Comparison of ENCODE assay signal across 17 cellular contexts in the genomic region with DNA sequence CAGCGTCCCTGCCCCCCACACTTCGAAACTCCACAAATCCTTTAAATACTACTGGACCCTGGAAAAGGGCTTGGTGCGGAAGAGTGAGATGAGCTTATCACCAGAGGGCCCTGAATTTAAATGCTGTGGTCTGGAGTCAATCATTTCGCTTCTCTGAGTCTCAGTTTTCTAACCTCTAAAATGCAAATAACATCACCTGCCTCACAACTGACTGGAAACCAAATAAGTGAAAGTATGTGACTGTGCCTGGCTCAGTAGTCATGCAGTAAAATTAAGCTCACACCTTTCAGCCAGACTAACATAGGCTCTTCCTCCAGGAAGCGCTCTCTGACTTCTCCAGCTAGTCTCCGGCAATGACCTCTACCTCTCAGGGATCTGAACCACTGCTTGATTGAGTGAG. TPM values are rescaled to one million over a fixed set of nuclear protein-coding genes. Genes with fewer than 3 reads are reported as not detected.
DNase-seq lines count a peak whose midpoint lies in the region; ATAC-seq, FAIRE-seq and TF ChIP-seq lines count a peak whose summit lies in the region.
"Had no signal": no experiment of that assay in that cellular context is flagged by ENCODE, and none has a peak within 500 bp of the region (broad histone marks: within the 10 kb centered on the region; RNA-seq: fewer than 3 reads in every experiment).

No MANE protein-coding gene starts in this region.

- peaks cover 5% of the 10 kb centered on the region for H3K36me3 Mint-ChIP-seq in activated naive CD4-positive, alpha-beta T cell treated with anti-CD3 and anti-CD28 coated beads for 36 hours (ENCODE audit: low read depth)
- H3K36me3 Mint-ChIP-seq in activated naive CD4-positive, alpha-beta T cell treated with anti-CD3 and anti-CD28 coated beads, Interleukin-2, amount 10 ng/mL, durations not matched to agents 7 days and 5 days: no peaks in the 10 kb centered on the region
- H3K36me3 Mint-ChIP-seq in effector memory CD8-positive, alpha-beta T cell (ENCODE audit: insufficient read depth): peaks cover 4% of the 10 kb centered on the region
- H3K36me3 Mint-ChIP-seq: mesothelial cell of epicardium had no signal

- no peak for TF ChIP-seq POLR2A in GM12878 (IDR thresholded peaks at IDR 0.05; ENCODE audit: low read depth, low read length)
- TF ChIP-seq POLR2A in stomach (IDR thresholded peaks at IDR 0.05): no peak

- H2AFZ ChIP-seq in GM12878 (ENCODE audit: control insufficient read depth, low read depth, low read length): no peak overlapping the region

- SMC1A ChIA-PET in GM12878 (lab: Charles Lee; ENCODE audit: uncharacterized antibody, unreplicated experiment): interaction anchor here (1.2 to 1.4 kb wide), 3 partner anchors 10 to 60 kb away, joined by 3 to 5 read pairs (median 5); no protein-coding TSS in a partner anchor

- H3K4me1 Mint-ChIP-seq in activated naive CD4-positive, alpha-beta T cell treated with anti-CD3 and anti-CD28 coated beads for 36 hours (ENCODE audit: low read depth): peaks cover 43% of the 10 kb centered on the region
- peaks cover 3% of the 10 kb centered on the region for H3K4me1 Mint-ChIP-seq in activated naive CD4-positive, alpha-beta T cell treated with anti-CD3 and anti-CD28 coated beads, Interleukin-2, amount 10 ng/mL, durations not matched to agents 7 days and 5 days
- peaks cover 4 to 5% of the 10 kb centered on the region in 2 donors for H3K4me1 Mint-ChIP-seq in effector memory CD8-positive, alpha-beta T cell (ENCODE audit: low read depth in 2 of 2)

- intact Hi-C loops in activated naive CD4-positive, alpha-beta T cell treated with anti-CD3 and anti-CD28 coated beads for 36 hours (cut with micrococcal nuclease): loop anchor here (5.0 kb wide), 1 partner anchor 760 kb away; a partner anchor contains a TSS
- intact Hi-C loops in GM12878 (cut with micrococcal nuclease; ENCODE audit: unreplicated experiment) (no loop called here), stomach (cut with DNase I; ENCODE audit: low total_unique reads) (no loop called here)

- peak overlapping the region; percentile 77 for H3K27ac Mint-ChIP-seq in activated naive CD4-positive, alpha-beta T cell treated with anti-CD3 and anti-CD28 coated beads for 36 hours
- no peak overlapping the region for H3K27ac Mint-ChIP-seq in activated naive CD4-positive, alpha-beta T cell treated with anti-CD3 and anti-CD28 coated beads, Interleukin-2, amount 10 ng/mL, durations not matched to agents 7 days and 5 days
- H3K27ac Mint-ChIP-seq in effector memory CD8-positive, alpha-beta T cell: no peak overlapping the region
- H3K27ac Mint-ChIP-seq: mesothelial cell of epicardium had no signal

- H3K4me1 ChIP-seq in GM12878 (ENCODE audit: control insufficient read depth, insufficient read depth, low read length): peaks cover 27% of the 10 kb centered on the region
- H3K4me1 ChIP-seq in stomach: peaks cover 9 to 16% (median 10%) of the 10 kb centered on the region in 4 donors

- TF ChIP-seq RAD21 in GM12878 (IDR thresholded peaks at IDR 0.05; ENCODE audit: insufficient read depth, low read depth, low read length): no peak

- peaks cover 6% of the 10 kb centered on the region for H3K27me3 Mint-ChIP-seq in activated naive CD4-positive, alpha-beta T cell treated with anti-CD3 and anti-CD28 coated beads for 36 hours (ENCODE audit: low read depth)
- peaks cover 33% of the 10 kb centered on the region for H3K27me3 Mint-ChIP-seq in activated naive CD4-positive, alpha-beta T cell treated with anti-CD3 and anti-CD28 coated beads, Interleukin-2, amount 10 ng/mL, durations not matched to agents 7 days and 5 days
- peaks cover 20 to 41% of the 10 kb centered on the region in 2 donors for H3K27me3 Mint-ChIP-seq in effector memory CD8-positive, alpha-beta T cell

- H3K9me3 ChIP-seq in GM12878 (replicated peaks; ENCODE audit: control insufficient read depth, insufficient read depth, low read length) (no peaks in the 10 kb centered on the region), stomach (no peaks in the 10 kb centered on the region)

- CTCF ChIA-PET in activated naive CD4-positive, alpha-beta T cell treated with anti-CD3 and anti-CD28 coated beads for 36 hours (lab: Charles Lee): interaction anchor here (0.8 to 1.9 kb wide), 3 partner anchors 9 to 57 kb away, joined by 3 to 6 read pairs (median 3); no protein-coding TSS in a partner anchor
- CTCF ChIA-PET in activated naive CD4-positive, alpha-beta T cell treated with anti-CD3 and anti-CD28 coated beads, Interleukin-2, amount 10 ng/mL, durations not matched to agents 7 days and 5 days (lab: Charles Lee): interaction anchor here (1.3 kb wide), 1 partner anchor 55 kb away, joined by 4 read pairs; no protein-coding TSS in a partner anchor
- CTCF ChIA-PET in GM12878 (lab: Yijun Ruan, JAX): interaction anchor here (0.5 to 0.8 kb wide), 2 partner anchors 63 to 504 kb away, joined by 3 read pairs; a partner anchor contains a TSS

- H3K9ac ChIP-seq in GM12878 (ENCODE audit: control insufficient read depth, insufficient read depth, low read length): no peak overlapping the region

- DNase-seq in activated naive CD4-positive, alpha-beta T cell treated with anti-CD3 and anti-CD28 coated beads for 36 hours: peak; percentile 36
- DNase-seq in activated naive CD4-positive, alpha-beta T cell treated with anti-CD3 and anti-CD28 coated beads, Interleukin-2, amount 10 ng/mL, durations not matched to agents 7 days and 5 days: no peak
- DNase-seq in GM12878 (ENCODE audit: low read depth, low spot score): peak; percentile 27
- DNase-seq in stomach: no peak
- no peak for DNase-seq in NK-92 (lab: John Stamatoyannopoulos, UW; ENCODE audit: unreplicated experiment)
- DNase-seq in effector memory CD8-positive, alpha-beta T cell: no peak
- DNase-seq: activated naive CD4-positive, alpha-beta T cell treated with Interleukin-2 at 50 U/mL for 16 hours; central memory CD4-positive, alpha-beta T cell had no signal

- H3K4me2 ChIP-seq in GM12878 (ENCODE audit: control insufficient read depth, insufficient read depth): 0 out of 2 replicates have a peak overlapping the region, but pooled peaks have one; percentile 30

- in situ Hi-C loops in GM12878 (cut with MboI): no loop called here

- H3K4me3 ChIP-seq in GM12878 (no peak overlapping the region), stomach (peak overlapping the region in 3 of 4 donors; percentile 6 to 16 (median 14))

- POLR2A ChIA-PET in GM12878 (lab: Charles Lee): no interaction called here

- RAD21 ChIA-PET in GM12878 (lab: Charles Lee; ENCODE audit: unreplicated experiment): interaction anchor here (1.1 kb wide), 1 partner anchor 11 kb away, joined by 3 read pairs; no protein-coding TSS in a partner anchor

- H4K20me1 ChIP-seq in GM12878 (ENCODE audit: control insufficient read depth, insufficient read depth): no peaks in the 10 kb centered on the region

- WGBS in GM12878 (ENCODE audit: insufficient coverage, insufficient replicate concordance, low lambda C conversion rate, missing lambda C conversion rate): 19% methylated on average over 6 of the region's 6 CpGs
- 83 to 89% (median 86%) methylated on average over 6 of the region's 6 CpGs for WGBS in stomach, 5 donors

- H3K4me3 Mint-ChIP-seq in activated naive CD4-positive, alpha-beta T cell treated with anti-CD3 and anti-CD28 coated beads for 36 hours: no peak overlapping the region
- no peak overlapping the region for H3K4me3 Mint-ChIP-seq in activated naive CD4-positive, alpha-beta T cell treated with anti-CD3 and anti-CD28 coated beads, Interleukin-2, amount 10 ng/mL, durations not matched to agents 7 days and 5 days
- H3K4me3 Mint-ChIP-seq in effector memory CD8-positive, alpha-beta T cell: no peak overlapping the region
- H3K4me3 Mint-ChIP-seq: mesothelial cell of epicardium had no signal

- no peaks in the 10 kb centered on the region for H3K27me3 ChIP-seq in GM12878 (replicated peaks in 1 of 2; ENCODE audit: control insufficient read depth in 2 of 2, insufficient read depth in 2 of 2, low read length in 1 of 2)
- peaks cover 6 to 32% (median 14%) of the 10 kb centered on the region in 3 donors for H3K27me3 ChIP-seq in stomach

- no peaks in the 10 kb centered on the region for H3K79me2 ChIP-seq in GM12878 (ENCODE audit: control insufficient read depth, insufficient read depth, low read length)

- BruUV-seq in GM12878 (replicated peaks; lab: Mats Ljungman, UMichigan): no TSS peak

- ATAC-seq in GM21825 (IDR thresholded peaks at IDR 0.05; ENCODE audit: unreplicated experiment): peak; percentile 47
- ATAC-seq in GM12878: peak; percentile 73
- ATAC-seq in HG02763 (IDR thresholded peaks at IDR 0.05; ENCODE audit: unreplicated experiment): no peak
- no peak for ATAC-seq in effector memory CD8-positive, alpha-beta T cell (replicated peaks)

- TF ChIP-seq CTCF in GM12878 (IDR thresholded peaks at IDR 0.05 in 2 of 3, conservative IDR thresholded peaks at IDR 0.05 in 1 of 3; ENCODE audit: control insufficient read depth in 2 of 3, extremely low read depth in 1 of 3, insufficient read depth in 1 of 3, low read depth in 3 of 3, low read length in 3 of 3) (no peak), stomach (IDR thresholded peaks at IDR 0.05) (no peak)

- H3K36me3 ChIP-seq in GM12878 (ENCODE audit: control insufficient read depth in 2 of 2, insufficient read depth in 2 of 2, low read length in 1 of 2) (no peaks in the 10 kb centered on the region), stomach (peaks cover 0 to 28% (median 5%) of the 10 kb centered on the region in 4 donors)

- FAIRE-seq in GM12878 (lab: Jason Lieb, UNC): peak; percentile 23
- FAIRE-seq: D721Med, urothelium cell line had no signal

- H3K9me3 Mint-ChIP-seq in activated naive CD4-positive, alpha-beta T cell treated with anti-CD3 and anti-CD28 coated beads for 36 hours: no peaks in the 10 kb centered on the region
- H3K9me3 Mint-ChIP-seq in activated naive CD4-positive, alpha-beta T cell treated with anti-CD3 and anti-CD28 coated beads, Interleukin-2, amount 10 ng/mL, durations not matched to agents 7 days and 5 days: no peaks in the 10 kb centered on the region
- H3K9me3 Mint-ChIP-seq in effector memory CD8-positive, alpha-beta T cell: no peaks in the 10 kb centered on the region
- H3K9me3 Mint-ChIP-seq: mesothelial cell of epicardium had no signal

- no peak for TF ChIP-seq EP300 in GM12878 (IDR thresholded peaks at IDR 0.05; ENCODE audit: borderline replicate concordance in 1 of 2, control insufficient read depth in 1 of 2, low read depth in 2 of 2, low read length in 2 of 2)
- no peak for TF ChIP-seq EP300 in stomach (IDR thresholded peaks at IDR 0.05)

- H3K27ac ChIP-seq in GM12878 (ENCODE audit: control insufficient read depth, insufficient read depth): no peak overlapping the region
- no peak overlapping the region for H3K27ac ChIP-seq in stomach
- H3K27ac ChIP-seq: HL-60 had no signal

RNA-seq across cellular contexts. Expression of a gene that starts 4.2 kb away (rescaled TPM):
- under 1 TPM; 0.24 to 0.69 TPM for total RNA-seq in activated naive CD4-positive, alpha-beta T cell treated with anti-CD3 and anti-CD28 coated beads for 36 hours
- not detected in 2 replicates for total RNA-seq in GM12878 (2013; cell fraction: nucleolus; rRNA removed)
- 0.11 TPM in 1 of 2 replicates, not detected in the other for total RNA-seq in GM12878 (2014; rRNA removed)
- 0.14 TPM in 1 of 2 replicates, not detected in the other for total RNA-seq in GM12878 (2014; rRNA removed; fragmentation: Illumina TruSeq; extraction: Trizol)
- 0.13 and 0.18 TPM in 2 replicates for total RNA-seq in GM12878 (2021)
- polyA plus RNA-seq in GM12878 (2011; ENCODE audit: low read depth): not detected
- polyA plus RNA-seq in GM12878 (2011; rRNA removed): not detected in 2 replicates
- polyA plus RNA-seq in GM12878 (2011; cell fraction: cytosol; rRNA removed): not detected in 2 replicates
- not detected in 2 replicates for polyA plus RNA-seq in GM12878 (2011; cell fraction: nucleus; rRNA removed)
- 0.13 and 0.15 TPM in 2 replicates for polyA plus RNA-seq in GM12878 (2012)
- 0.09 TPM in 1 of 2 replicates, not detected in the other for polyA plus RNA-seq in GM12878 (2014; fragmentation: Illumina TruSeq; extraction: Trizol)
- polyA plus RNA-seq in GM12878 (2014; fragmentation: Nextera tagmentation; extraction: Ambion mirVana): not detected
- polyA plus RNA-seq in GM12878 (2014; rRNA removed): 0.19 TPM in 1 of 2 replicates, not detected in the other
- not detected for polyA plus RNA-seq in GM12878 (2016; fragmentation: Nextera tagmentation; extraction: Ambion mirVana)
- not detected in 2 replicates for polyA minus RNA-seq in GM12878 (2011; rRNA and poly(A)+ RNA removed)
- polyA minus RNA-seq in GM12878 (2011; cell fraction: cytosol; rRNA and poly(A)+ RNA removed): not detected in 2 replicates
- polyA minus RNA-seq in GM12878 (2011; cell fraction: nucleus; rRNA and poly(A)+ RNA removed): not detected in 2 replicates
- 1 to 10 TPM in 3 of 5 donors, not detected in 2; 1.7 to 4.8 (median 2.3) TPM for total RNA-seq in stomach
- polyA plus RNA-seq in stomach: 1 to 10 TPM; 2.2 to 2.9 (median 2.6) TPM
- total RNA-seq: epithelial cell of proximal tubule, mesothelial cell of epicardium, osteocyte had no signal
- polyA plus RNA-seq: AG04450 had no signal

RNA-seq across cellular contexts. Expression of a gene that starts 16.0 kb away (rescaled TPM):
- not detected for total RNA-seq in activated naive CD4-positive, alpha-beta T cell treated with anti-CD3 and anti-CD28 coated beads for 36 hours
- not detected in 2 replicates for total RNA-seq in GM12878 (2013; cell fraction: nucleolus; rRNA removed)
- total RNA-seq in GM12878 (2014; rRNA removed): not detected in 2 replicates
- total RNA-seq in GM12878 (2014; rRNA removed; fragmentation: Illumina TruSeq; extraction: Trizol): not detected in 2 replicates
- total RNA-seq in GM12878 (2021): not detected in 2 replicates
- not detected for polyA plus RNA-seq in GM12878 (2011; ENCODE audit: low read depth)
- polyA plus RNA-seq in GM12878 (2011; rRNA removed): not detected in 2 replicates
- not detected in 2 replicates for polyA plus RNA-seq in GM12878 (2011; cell fraction: cytosol; rRNA removed)
- polyA plus RNA-seq in GM12878 (2011; cell fraction: nucleus; rRNA removed): not detected in 2 replicates
- polyA plus RNA-seq in GM12878 (2012): not detected in 2 replicates
- polyA plus RNA-seq in GM12878 (2014; fragmentation: Illumina TruSeq; extraction: Trizol): not detected in 2 replicates
- polyA plus RNA-seq in GM12878 (2014; fragmentation: Nextera tagmentation; extraction: Ambion mirVana): not detected
- not detected in 2 replicates for polyA plus RNA-seq in GM12878 (2014; rRNA removed)
- not detected for polyA plus RNA-seq in GM12878 (2016; fragmentation: Nextera tagmentation; extraction: Ambion mirVana)
- polyA minus RNA-seq in GM12878 (2011; rRNA and poly(A)+ RNA removed): not detected in 2 replicates
- 0.52 TPM in 1 of 2 replicates, not detected in the other for polyA minus RNA-seq in GM12878 (2011; cell fraction: cytosol; rRNA and poly(A)+ RNA removed)
- polyA minus RNA-seq in GM12878 (2011; cell fraction: nucleus; rRNA and poly(A)+ RNA removed): not detected in 2 replicates
- total RNA-seq in stomach: 1 to 10 TPM in 3 of 5 donors, under 1 TPM in 1, not detected in 1; 0.58 to 2.8 (median 1.8) TPM
- 10 to 100 TPM in 1 of 3 donors, 1 to 10 TPM in 2; 1.8 to 32.3 (median 3.1) TPM for polyA plus RNA-seq in stomach
- total RNA-seq: mesothelial cell of epicardium, osteocyte had no signal
- polyA plus RNA-seq: AG04450 had no signal

RNA-seq across cellular contexts. Expression of a gene that starts 37.5 kb away (rescaled TPM):
- total RNA-seq in activated naive CD4-positive, alpha-beta T cell treated with anti-CD3 and anti-CD28 coated beads for 36 hours: not detected
- total RNA-seq in GM12878 (2013; cell fraction: nucleolus; rRNA removed): not detected in 2 replicates
- total RNA-seq in GM12878 (2014; rRNA removed) (not detected in 2 replicates), GM12878 (2014; rRNA removed; fragmentation: Illumina TruSeq; extraction: Trizol) (not detected in 2 replicates), GM12878 (2021) (not detected in 2 replicates), stomach (under 1 TPM in 1 of 5 donors, not detected in 4; 0.18 TPM)
- not detected for polyA plus RNA-seq in GM12878 (2011; ENCODE audit: low read depth)
- polyA plus RNA-seq in GM12878 (2011; rRNA removed) (not detected in 2 replicates), GM12878 (2014; fragmentation: Illumina TruSeq; extraction: Trizol) (not detected in 2 replicates), GM12878 (2014; fragmentation: Nextera tagmentation; extraction: Ambion mirVana) (not detected), GM12878 (2014; rRNA removed) (not detected in 2 replicates), GM12878 (2016; fragmentation: Nextera tagmentation; extraction: Ambion mirVana) (not detected), stomach (1 to 10 TPM in 1 of 3 donors, under 1 TPM in 1, not detected in 1; 0.06 to 1.2 TPM)
- not detected in 2 replicates for polyA plus RNA-seq in GM12878 (2011; cell fraction: cytosol; rRNA removed)
- not detected in 2 replicates for polyA plus RNA-seq in GM12878 (2011; cell fraction: nucleus; rRNA removed)
- polyA plus RNA-seq in GM12878 (2012): 0.03 TPM in 1 of 2 replicates, not detected in the other
- not detected in 2 replicates for polyA minus RNA-seq in GM12878 (2011; rRNA and poly(A)+ RNA removed)
- not detected in 2 replicates for polyA minus RNA-seq in GM12878 (2011; cell fraction: cytosol; rRNA and poly(A)+ RNA removed)
- polyA minus RNA-seq in GM12878 (2011; cell fraction: nucleus; rRNA and poly(A)+ RNA removed): not detected in 2 replicates
- total RNA-seq: mesothelial cell of epicardium, osteocyte had no signal
- polyA plus RNA-seq: AG04450 had no signal

RNA-seq across cellular contexts. Expression of a gene that starts 42.1 kb away (rescaled TPM):
- not detected for total RNA-seq in activated naive CD4-positive, alpha-beta T cell treated with anti-CD3 and anti-CD28 coated beads for 36 hours
- not detected in 2 replicates for total RNA-seq in GM12878 (2013; cell fraction: nucleolus; rRNA removed)
- total RNA-seq in GM12878 (2014; rRNA removed): not detected in 2 replicates
- not detected in 2 replicates for total RNA-seq in GM12878 (2014; rRNA removed; fragmentation: Illumina TruSeq; extraction: Trizol)
- total RNA-seq in GM12878 (2021): not detected in 2 replicates
- not detected for polyA plus RNA-seq in GM12878 (2011; ENCODE audit: low read depth)
- polyA plus RNA-seq in GM12878 (2011; rRNA removed): not detected in 2 replicates
- 0.07 TPM in 1 of 2 replicates, not detected in the other for polyA plus RNA-seq in GM12878 (2011; cell fraction: cytosol; rRNA removed)
- not detected in 2 replicates for polyA plus RNA-seq in GM12878 (2011; cell fraction: nucleus; rRNA removed)
- polyA plus RNA-seq in GM12878 (2012): not detected in 2 replicates
- not detected in 2 replicates for polyA plus RNA-seq in GM12878 (2014; fragmentation: Illumina TruSeq; extraction: Trizol)
- not detected for polyA plus RNA-seq in GM12878 (2014; fragmentation: Nextera tagmentation; extraction: Ambion mirVana)
- not detected in 2 replicates for polyA plus RNA-seq in GM12878 (2014; rRNA removed)
- polyA plus RNA-seq in GM12878 (2016; fragmentation: Nextera tagmentation; extraction: Ambion mirVana): not detected
- polyA minus RNA-seq in GM12878 (2011; rRNA and poly(A)+ RNA removed): 0.22 TPM in 1 of 2 replicates, not detected in the other
- polyA minus RNA-seq in GM12878 (2011; cell fraction: cytosol; rRNA and poly(A)+ RNA removed): not detected in 2 replicates
- polyA minus RNA-seq in GM12878 (2011; cell fraction: nucleus; rRNA and poly(A)+ RNA removed): not detected in 2 replicates
- under 1 TPM in 1 of 5 donors, not detected in 4; 0.37 TPM for total RNA-seq in stomach
- 10 to 100 TPM in 1 of 3 donors, not detected in 2; 23.9 TPM for polyA plus RNA-seq in stomach
- total RNA-seq: epithelial cell of proximal tubule, osteocyte had no signal
- polyA plus RNA-seq: AG04450 had no signal

Comparison
In these comparisons a context has a peak if more than half of its experiments do, and no peak if none do; other contexts are left out.
1. DNase-seq: peak in activated naive CD4-positive, alpha-beta T cell treated with anti-CD3 and anti-CD28 coated beads for 36 hours (single experiment) and GM12878 (single experiment); none in activated naive CD4-positive, alpha-beta T cell treated with anti-CD3 and anti-CD28 coated beads, Interleukin-2, amount 10 ng/mL, durations not matched to agents 7 days and 5 days (single experiment), stomach (single experiment), NK-92 (single experiment) and effector memory CD8-positive, alpha-beta T cell (0 of 3).
2. ATAC-seq: peak in GM21825 (single experiment) and GM12878 (single experiment); none in HG02763 (single experiment) and effector memory CD8-positive, alpha-beta T cell (single experiment).